20 cellular contexts compared by ENCODE assay signal in genomic region chr14:68260121-68260520, GRCh38.
A peak's percentile ranks its signal among the peaks of the same experiment; 100 is the strongest.
DNase-seq lines count a peak whose midpoint lies in the region; ATAC-seq and TF ChIP-seq lines count a peak whose summit lies in the region.
"Had no signal": no experiment of that assay in that cellular context is flagged by ENCODE, and none has a peak within 500 bp of the region (broad histone marks: within the 10 kb centered on the region; RNA-seq: fewer than 3 reads in every experiment).

No MANE protein-coding gene starts in this region.

- no peaks in the 10 kb centered on the region for H3K27me3 ChIP-seq in CD8-positive, alpha-beta T cell (ENCODE audit: insufficient read depth, low read length)
- H3K27me3 ChIP-seq in OCI-LY3 (ENCODE audit: low read depth, low read length) (no peaks in the 10 kb centered on the region), iPS-18a (ENCODE audit: control insufficient read depth, insufficient read depth, low read length) (no peaks in the 10 kb centered on the region)
- H3K27me3 ChIP-seq: cardiac muscle cell, dorsolateral prefrontal cortex, testis had no signal

- H3K27me3 Mint-ChIP-seq in CD8-positive, alpha-beta T cell (ENCODE audit: low read depth), result no peaks in the 10 kb centered on the region
- H3K27me3 Mint-ChIP-seq in progenitor cell of endocrine pancreas, result no peaks in the 10 kb centered on the region

- peak overlapping the region; percentile 91 for H3K27ac Mint-ChIP-seq in CD8-positive, alpha-beta T cell
- H3K27ac Mint-ChIP-seq in progenitor cell of endocrine pancreas, result peak overlapping the region; percentile 23

- H3K9ac ChIP-seq in OCI-LY3 (ENCODE audit: low read length) (peak overlapping the region; percentile 79; the same call in 1 of the 2 replicates), iPS-18a (ENCODE audit: low read length) (peak overlapping the region; percentile 35)

- H4K20me1 ChIP-seq in OCI-LY3 (ENCODE audit: insufficient read depth, low read length), result no peaks in the 10 kb centered on the region

- TF ChIP-seq CTCF in CD8-positive, alpha-beta T cell (IDR thresholded peaks at IDR 0.05), result no peak
- no peak for TF ChIP-seq CTCF in OCI-LY3 (IDR thresholded peaks at IDR 0.05; ENCODE audit: low read depth, low read length)
- no peak for TF ChIP-seq CTCF in progenitor cell of endocrine pancreas (IDR thresholded peaks at IDR 0.05; ENCODE audit: unreplicated experiment)

- no peaks in the 10 kb centered on the region for H3K36me3 Mint-ChIP-seq in CD8-positive, alpha-beta T cell
- no peaks in the 10 kb centered on the region for H3K36me3 Mint-ChIP-seq in progenitor cell of endocrine pancreas (ENCODE audit: insufficient read depth)

- ATAC-seq in CD8-positive, alpha-beta T cell, result no peak
- ATAC-seq in GM19455 (IDR thresholded peaks at IDR 0.05; ENCODE audit: unreplicated experiment) (no peak), GM19467 (IDR thresholded peaks at IDR 0.05; ENCODE audit: unreplicated experiment) (no peak), GM21367 (IDR thresholded peaks at IDR 0.05; ENCODE audit: unreplicated experiment) (no peak)

- POLR2A ChIA-PET in CD8-positive, alpha-beta T cell (lab: Charles Lee), result interaction anchor here (0.8 to 1.8 kb wide), 6 partner anchors 11 to 569 kb away, joined by 3 to 7 read pairs (median 4); no protein-coding TSS in a partner anchor

- no peaks in the 10 kb centered on the region for H3K9me3 ChIP-seq in CD8-positive, alpha-beta T cell (ENCODE audit: low read length)
- no peaks in the 10 kb centered on the region for H3K9me3 ChIP-seq in OCI-LY3 (ENCODE audit: insufficient read depth, low read length)
- H3K9me3 ChIP-seq in iPS-18a (ENCODE audit: control insufficient read depth, low read depth, low read length), result no peaks in the 10 kb centered on the region
- H3K9me3 ChIP-seq: HAP-1, testis had no signal

- no peak for DNase-seq in CD8-positive, alpha-beta T cell
- DNase-seq in progenitor cell of endocrine pancreas (ENCODE audit: low spot score, unreplicated experiment), result no peak
- DNase-seq in SHP77 treated with DMSO at 0.1 percent for 48 hours (lab: John Stamatoyannopoulos, UW), result no peak
- DNase-seq: activated CD8-positive, alpha-beta memory T cell treated with anti-CD3 and anti-CD28 coated beads for 24 hours; activated T-cell treated with anti-CD3 and anti-CD28 coated beads, Interleukin-2, amount 50 U/mL, for 48 hours; dorsolateral prefrontal cortex; erythroblast; hypothalamus; NCI-H1417 treated with DMSO at 0.1 percent for 48 hours; NCI-H526 treated with DMSO at 0.1 percent for 48 hours; SHP77; testis; WERI-Rb-1 had no signal

- H2AFZ ChIP-seq in OCI-LY3 (ENCODE audit: low read depth, low read length), result no peak overlapping the region

- CTCF ChIA-PET in CD8-positive, alpha-beta T cell (lab: Charles Lee), result interaction anchor here (0.6 to 3.9 kb wide), 8 partner anchors 9 to 529 kb away, joined by 3 to 20 read pairs (median 3); no protein-coding TSS in a partner anchor

- no peaks in the 10 kb centered on the region for H3K79me2 ChIP-seq in OCI-LY3 (ENCODE audit: low read length)

- no peak overlapping the region for H3K27ac ChIP-seq in CD8-positive, alpha-beta T cell (ENCODE audit: low read depth, low read length)
- H3K27ac ChIP-seq in OCI-LY3 (ENCODE audit: low read length) (peak overlapping the region; percentile 96), iPS-18a (ENCODE audit: low read length) (peak overlapping the region; percentile 73)
- H3K27ac ChIP-seq: cardiac muscle cell, dorsolateral prefrontal cortex, testis, WERI-Rb-1 had no signal

- H3K4me3 Mint-ChIP-seq in CD8-positive, alpha-beta T cell, result no peak overlapping the region
- H3K4me3 Mint-ChIP-seq in progenitor cell of endocrine pancreas (ENCODE audit: low read depth), result no peak overlapping the region

- H3K4me1 ChIP-seq in CD8-positive, alpha-beta T cell (ENCODE audit: insufficient read depth, low read length), result peaks cover 50% of the 10 kb centered on the region
- H3K4me1 ChIP-seq in OCI-LY3 (ENCODE audit: low read length) (peaks cover 78% of the 10 kb centered on the region), iPS-18a (ENCODE audit: control insufficient read depth, low read depth, low read length) (peaks cover 74% of the 10 kb centered on the region)
- H3K4me1 ChIP-seq: testis had no signal

- intact Hi-C loops in CD8-positive, alpha-beta T cell (cut with DNase I, micrococcal nuclease), result loop anchor here in 1 of 2 experiments (5.0 kb wide), 1 partner anchor 37 kb away; no protein-coding TSS in a partner anchor

- peak overlapping the region; percentile 83; the same call in 1 of the 2 replicates for H3K4me2 ChIP-seq in OCI-LY3 (ENCODE audit: low read length)

- no peaks in the 10 kb centered on the region for H3K36me3 ChIP-seq in CD8-positive, alpha-beta T cell (ENCODE audit: insufficient read depth, low read length)
- no peaks in the 10 kb centered on the region for H3K36me3 ChIP-seq in OCI-LY3 (replicated peaks; ENCODE audit: low read depth, low read length)
- H3K36me3 ChIP-seq in iPS-18a (ENCODE audit: control insufficient read depth, low read depth, low read length), result no peaks in the 10 kb centered on the region
- H3K36me3 ChIP-seq: cardiac muscle cell, HAP-1, WERI-Rb-1 had no signal

- peaks cover 67% of the 10 kb centered on the region for H3K4me1 Mint-ChIP-seq in CD8-positive, alpha-beta T cell (ENCODE audit: low read depth)
- peaks cover 49% of the 10 kb centered on the region for H3K4me1 Mint-ChIP-seq in progenitor cell of endocrine pancreas (ENCODE audit: low read depth)

- no peak overlapping the region for H3K4me3 ChIP-seq in CD8-positive, alpha-beta T cell (ENCODE audit: low read depth, low read length)
- H3K4me3 ChIP-seq in OCI-LY3 (ENCODE audit: low read length) (no peak overlapping the region), iPS-18a (ENCODE audit: low read length) (no peak overlapping the region)
- H3K4me3 ChIP-seq: cardiac muscle cell, dorsolateral prefrontal cortex, HAP-1, testis had no signal

- H3K9me3 Mint-ChIP-seq in CD8-positive, alpha-beta T cell, result no peaks in the 10 kb centered on the region
- no peaks in the 10 kb centered on the region for H3K9me3 Mint-ChIP-seq in progenitor cell of endocrine pancreas (ENCODE audit: low read depth)
